Comparison of ENCODE assay signal across 20 cellular contexts in the genomic region with DNA sequence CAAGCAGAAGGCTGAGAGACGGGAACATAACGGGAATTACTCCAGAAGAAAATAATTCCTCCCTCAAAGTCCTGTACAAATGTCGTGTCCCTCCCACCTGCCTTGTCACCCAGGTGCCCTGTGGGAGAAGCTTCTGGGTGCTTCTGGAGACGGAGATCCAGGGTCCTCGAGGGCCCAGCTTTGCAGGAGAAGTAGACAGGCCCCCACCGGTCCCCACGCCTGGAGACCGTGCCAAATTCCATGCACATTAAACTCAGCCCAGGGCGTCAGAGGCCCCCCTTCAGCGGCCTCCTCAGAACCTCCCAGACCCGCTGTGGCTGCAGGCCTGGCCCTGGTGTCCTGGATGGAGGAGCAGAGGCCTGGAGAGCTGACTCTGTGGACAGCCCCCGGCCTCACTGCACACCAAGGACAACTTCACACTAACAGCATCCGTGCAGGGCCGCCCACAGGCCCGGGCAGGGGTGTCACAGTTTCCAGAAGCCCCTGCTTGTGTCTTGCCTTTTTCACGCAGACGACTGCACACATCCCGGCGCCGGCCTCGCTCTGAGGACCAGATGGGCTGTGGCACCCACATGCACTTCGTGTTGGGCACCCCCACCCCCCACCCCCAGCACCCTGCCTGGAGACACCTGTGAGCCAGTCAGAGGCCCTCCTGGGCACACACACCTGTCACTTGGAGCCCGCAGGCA.
"Had no signal": no experiment of that assay in that cellular context is flagged by ENCODE, and none has a peak within 500 bp of the region (broad histone marks: within the 10 kb centered on the region; RNA-seq: fewer than 3 reads in every experiment).

No MANE protein-coding gene starts in this region.

- H3K27me3 ChIP-seq: ascending aorta, ovary, testis had no signal

- H3K27ac ChIP-seq: ascending aorta, breast epithelium, ovary, sigmoid colon, testis, upper lobe of right lung had no signal

- H3K4me3 Mint-ChIP-seq: activated naive CD8-positive, alpha-beta T cell treated with anti-CD3 and anti-CD28 coated beads, Interleukin-2, amount 50 U/mL, for 24 hours; activated T-helper 1 cell treated with anti-CD3 and anti-CD28 coated beads, Interleukin-12 subunit alpha, Interleukin-12 subunit beta, Interleukin-2, Interleukin-4 antibody, amounts not matched to agents 30 ng/mL and 10 ng/mL and 1 ng/mL, durations not matched to agents 14 hours and 24 hours and 36 hours; dendritic cell treated with granulocyte-macrophage colony-stimulating factor and Interleukin-4, amounts not matched to agents 40 ng/mL and 50 ng/mL, for 4 days; effector memory CD8-positive, alpha-beta T cell; stimulated activated naive CD8-positive, alpha-beta T cell treated with anti-CD3 and anti-CD28 coated beads, Interleukin-15, amount 100 ng/mL, for 72 hours; T-helper 17 cell; WTC11 had no signal

- DNase-seq: activated naive CD8-positive, alpha-beta T cell treated with anti-CD3 and anti-CD28 coated beads, Interleukin-2, amount 50 U/mL, for 24 hours; cerebellar nuclear complex; effector memory CD8-positive, alpha-beta T cell; foreskin melanocyte; head of caudate nucleus; midbrain; ovary; sigmoid colon; stimulated activated CD4-positive, alpha-beta T cell treated with anti-CD3 and anti-CD28 coated beads, Interleukin-1b, Interleukin-23, amount 100 ng/mL, for 48 hours; stimulated activated naive CD8-positive, alpha-beta T cell treated with anti-CD3 and anti-CD28 coated beads, Interleukin-15, amount 100 ng/mL, for 72 hours; T-helper 17 cell; testis; upper lobe of right lung had no signal

- H3K9me3 ChIP-seq: ascending aorta, breast epithelium, ovary, sigmoid colon, testis, upper lobe of right lung had no signal

- H3K4me3 ChIP-seq: ascending aorta, breast epithelium, lung, ovary, sigmoid colon, testis, upper lobe of right lung had no signal

- FAIRE-seq: TTC549 had no signal

- H3K9me3 Mint-ChIP-seq: activated naive CD8-positive, alpha-beta T cell treated with anti-CD3 and anti-CD28 coated beads, Interleukin-2, amount 50 U/mL, for 24 hours; activated T-helper 1 cell treated with anti-CD3 and anti-CD28 coated beads, Interleukin-12 subunit alpha, Interleukin-12 subunit beta, Interleukin-2, Interleukin-4 antibody, amounts not matched to agents 30 ng/mL and 10 ng/mL and 1 ng/mL, durations not matched to agents 14 hours and 24 hours and 36 hours; dendritic cell treated with granulocyte-macrophage colony-stimulating factor and Interleukin-4, amounts not matched to agents 40 ng/mL and 50 ng/mL, for 4 days; effector memory CD8-positive, alpha-beta T cell; stimulated activated naive CD8-positive, alpha-beta T cell treated with anti-CD3 and anti-CD28 coated beads, Interleukin-15, amount 100 ng/mL, for 72 hours had no signal

- H3K27me3 Mint-ChIP-seq: activated naive CD8-positive, alpha-beta T cell treated with anti-CD3 and anti-CD28 coated beads, Interleukin-2, amount 50 U/mL, for 24 hours; dendritic cell treated with granulocyte-macrophage colony-stimulating factor and Interleukin-4, amounts not matched to agents 40 ng/mL and 50 ng/mL, for 4 days had no signal

- H3K4me1 Mint-ChIP-seq: activated naive CD8-positive, alpha-beta T cell treated with anti-CD3 and anti-CD28 coated beads, Interleukin-2, amount 50 U/mL, for 24 hours; stimulated activated naive CD8-positive, alpha-beta T cell treated with anti-CD3 and anti-CD28 coated beads, Interleukin-15, amount 100 ng/mL, for 72 hours; WTC11 had no signal

- H3K36me3 Mint-ChIP-seq: WTC11 had no signal

- H3K4me1 ChIP-seq: ascending aorta, breast epithelium, sigmoid colon, testis, upper lobe of right lung had no signal

- ATAC-seq: activated naive CD8-positive, alpha-beta T cell treated with anti-CD3 and anti-CD28 coated beads, Interleukin-2, amount 50 U/mL, for 24 hours; effector memory CD8-positive, alpha-beta T cell; stimulated activated naive CD8-positive, alpha-beta T cell treated with anti-CD3 and anti-CD28 coated beads, Interleukin-15, amount 100 ng/mL, for 72 hours; T-helper 17 cell; upper lobe of right lung; WTC11 had no signal

- H3K27ac Mint-ChIP-seq: activated naive CD8-positive, alpha-beta T cell treated with anti-CD3 and anti-CD28 coated beads, Interleukin-2, amount 50 U/mL, for 24 hours; activated T-helper 1 cell treated with anti-CD3 and anti-CD28 coated beads, Interleukin-12 subunit alpha, Interleukin-12 subunit beta, Interleukin-2, Interleukin-4 antibody, amounts not matched to agents 30 ng/mL and 10 ng/mL and 1 ng/mL, durations not matched to agents 14 hours and 24 hours and 36 hours; dendritic cell treated with granulocyte-macrophage colony-stimulating factor and Interleukin-4, amounts not matched to agents 40 ng/mL and 50 ng/mL, for 4 days; effector memory CD8-positive, alpha-beta T cell; stimulated activated naive CD8-positive, alpha-beta T cell treated with anti-CD3 and anti-CD28 coated beads, Interleukin-15, amount 100 ng/mL, for 72 hours; T-helper 17 cell; WTC11 had no signal

- H3K36me3 ChIP-seq: ascending aorta, breast epithelium, ovary, sigmoid colon, upper lobe of right lung had no signal
